Comparison of ENCODE assay signal across 8 cellular contexts in the genomic region with DNA sequence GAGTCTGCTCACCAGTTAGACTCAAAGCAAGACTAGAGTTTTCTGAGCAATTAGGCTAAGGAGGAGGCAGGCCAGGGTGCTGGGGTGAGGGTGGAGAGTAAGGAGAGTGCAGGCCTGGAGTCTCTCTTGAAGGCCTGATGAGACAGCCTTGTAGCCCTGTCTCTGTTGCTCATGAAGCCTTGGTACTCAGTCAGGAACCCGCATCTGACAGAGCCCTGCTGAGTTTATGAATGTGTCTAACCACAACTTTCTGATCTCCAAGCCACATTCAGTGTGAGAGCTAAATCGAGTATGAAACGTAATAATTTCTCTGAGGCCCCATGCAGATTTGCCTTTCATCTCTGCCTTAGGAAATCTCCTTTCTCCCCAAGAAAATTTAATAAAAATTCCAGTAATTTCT.
DNase-seq lines count a peak whose midpoint lies in the region; ATAC-seq lines count a peak whose summit lies in the region.

No MANE protein-coding gene starts in this region.

- peak; percentile 81 for ATAC-seq in HG03066 (IDR thresholded peaks at IDR 0.05; ENCODE audit: low read depth, unreplicated experiment)

- DNase-seq in activated CD8-positive, alpha-beta memory T cell treated with anti-CD3 and anti-CD28 coated beads for 24 hours, result peak; percentile 64
- DNase-seq in activated CD8-positive, alpha-beta memory T cell treated with anti-CD3 and anti-CD28 coated beads, Interleukin-2, amount 50 U/mL, for 4 hours, result no peak
- peak; percentile 62 to 71 for DNase-seq in activated T-cell treated with anti-CD3 and anti-CD28 coated beads, Interleukin-2, amount 50 U/mL, for 48 hours
- peak; percentile 33 to 41 for DNase-seq in stimulated activated CD4-positive, alpha-beta T cell treated with anti-CD3 and anti-CD28 coated beads, Interleukin-2, amount 100 ng/mL, for 48 hours
- DNase-seq in posterior cingulate gyrus, result no peak
- DNase-seq in NCI-H446 treated with DMSO at 0.1 percent for 48 hours (lab: John Stamatoyannopoulos, UW), result no peak
- DNase-seq in NCI-H774 (lab: John Stamatoyannopoulos, UW), result no peak

- intact Hi-C loops in posterior cingulate gyrus (cut with DNase I), result loop anchor here (5.0 kb wide), 1 partner anchor 61 kb away; no protein-coding TSS in a partner anchor

Comparison
In these comparisons a context has a peak if more than half of its experiments do, and no peak if none do; other contexts are left out.
1. DNase-seq: peak in activated CD8-positive, alpha-beta memory T cell treated with anti-CD3 and anti-CD28 coated beads for 24 hours (single experiment), activated T-cell treated with anti-CD3 and anti-CD28 coated beads, Interleukin-2, amount 50 U/mL, for 48 hours (2 of 2) and stimulated activated CD4-positive, alpha-beta T cell treated with anti-CD3 and anti-CD28 coated beads, Interleukin-2, amount 100 ng/mL, for 48 hours (2 of 2); none in activated CD8-positive, alpha-beta memory T cell treated with anti-CD3 and anti-CD28 coated beads, Interleukin-2, amount 50 U/mL, for 4 hours (single experiment), posterior cingulate gyrus (0 of 10), NCI-H446 treated with DMSO at 0.1 percent for 48 hours (single experiment) and NCI-H774 (single experiment).